ENCODE assay signal across 1 cellular context in genomic region chr7:137962491-137962874, GRCh38.
TF ChIP-seq lines count a peak whose summit lies in the region.

No MANE protein-coding gene starts in this region.

TF ChIP-seq in GM12878, 131 proteins besides CTCF, POLR2A, EP300 and RAD21:
- TF ChIP-seq SMAD1 (IDR thresholded peaks at IDR 0.05; ENCODE audit: low read depth, partially characterized antibody) (no peak), RCOR1 (conservative IDR thresholded peaks at IDR 0.05; ENCODE audit: low read depth, low read length) (no peak), ATF3 (IDR thresholded peaks at IDR 0.05; ENCODE audit: borderline replicate concordance, extremely low read depth, low read depth, low read length) (no peak), ZBTB33 (IDR thresholded peaks at IDR 0.05) (no peak), MYC (IDR thresholded peaks at IDR 0.05; ENCODE audit: insufficient read depth, insufficient read length, insufficient replicate concordance, low read length, severe bottlenecking) (no peak), CBX5 (IDR thresholded peaks at IDR 0.05; ENCODE audit: low read depth) (no peak), HDAC6 (IDR thresholded peaks at IDR 0.05; ENCODE audit: unreplicated experiment) (no peak)
